23 cellular contexts compared by ENCODE assay signal in the genomic region with DNA sequence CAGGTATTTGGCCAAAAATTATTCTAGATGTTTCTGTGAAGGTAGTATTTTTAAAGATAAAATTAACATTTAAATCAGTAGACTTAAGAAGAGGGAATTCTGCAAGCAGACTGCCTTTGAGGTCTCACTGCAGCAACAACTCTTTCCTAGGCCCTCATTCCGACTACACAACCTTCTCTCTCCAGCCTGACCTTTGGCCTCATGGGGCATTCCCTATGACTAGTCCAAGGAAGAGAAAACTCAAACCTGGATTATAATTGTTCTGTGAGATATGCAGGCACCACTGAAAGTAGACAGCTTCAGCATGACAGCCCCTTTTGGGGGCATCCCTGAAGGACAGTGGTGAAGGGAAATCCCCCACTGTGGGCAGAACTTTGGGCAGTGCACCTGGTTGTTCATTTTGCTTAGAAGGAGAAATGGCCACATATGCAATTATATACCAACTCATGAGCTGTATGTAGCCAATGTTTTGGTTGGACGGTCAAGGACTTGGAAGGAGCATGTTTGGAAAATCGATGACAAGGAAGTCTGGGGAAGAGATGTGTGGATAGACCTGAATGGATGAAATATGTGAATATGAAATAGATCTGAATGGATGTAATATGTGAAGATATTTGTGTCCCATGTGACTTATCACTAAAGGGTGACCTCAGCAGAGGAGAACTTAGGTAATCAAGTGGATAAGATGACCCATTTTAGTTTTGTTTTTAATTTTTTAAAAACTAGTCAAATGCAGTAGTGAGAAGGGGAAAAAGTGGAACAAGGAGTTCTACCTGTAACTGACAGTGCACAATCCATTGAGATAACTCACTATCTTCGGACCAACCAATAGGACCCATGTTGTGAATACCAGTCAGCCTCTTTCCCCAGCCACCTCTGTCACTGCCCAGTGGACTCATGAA.
DNase-seq lines count a peak whose midpoint lies in the region; ATAC-seq and TF ChIP-seq lines count a peak whose summit lies in the region.
"Had no signal": no experiment of that assay in that cellular context is flagged by ENCODE, and none has a peak within 500 bp of the region (broad histone marks: within the 10 kb centered on the region; RNA-seq: fewer than 3 reads in every experiment).

No MANE protein-coding gene starts in this region.

- H3F3A ChIP-seq in neural progenitor cell (ENCODE audit: low read depth) = no peaks in the 10 kb centered on the region

- no peak overlapping the region for H3K9ac ChIP-seq in neural progenitor cell

- intact Hi-C loops in mucosa of descending colon (cut with DNase I, micrococcal nuclease) = no loop called here

- H3K4me1 Mint-ChIP-seq in activated naive CD8-positive, alpha-beta T cell (ENCODE audit: low read depth) = peaks cover 22% of the 10 kb centered on the region
- H3K4me1 Mint-ChIP-seq in neural progenitor cell = no peaks in the 10 kb centered on the region

- no peaks in the 10 kb centered on the region for H3K36me3 Mint-ChIP-seq in activated naive CD8-positive, alpha-beta T cell
- no peaks in the 10 kb centered on the region for H3K36me3 Mint-ChIP-seq in neural progenitor cell
- H3K36me3 Mint-ChIP-seq: natural killer cell had no signal

- H3K4me2 ChIP-seq in neural progenitor cell = no peak overlapping the region

- no peaks in the 10 kb centered on the region for H3K9me3 ChIP-seq in mucosa of descending colon
- H3K9me3 ChIP-seq in WERI-Rb-1 (ENCODE audit: severe bottlenecking) = no peaks in the 10 kb centered on the region
- H3K9me3 ChIP-seq in neural progenitor cell (ENCODE audit: low read depth) = no peaks in the 10 kb centered on the region
- H3K9me3 ChIP-seq: HAP-1, prostate gland, stomach, vagina had no signal

- H3K9me3 Mint-ChIP-seq in activated naive CD8-positive, alpha-beta T cell (ENCODE audit: low read depth) = no peaks in the 10 kb centered on the region
- no peaks in the 10 kb centered on the region for H3K9me3 Mint-ChIP-seq in neural progenitor cell
- H3K9me3 Mint-ChIP-seq: natural killer cell had no signal

- no peak overlapping the region for H2AFZ ChIP-seq in neural progenitor cell (replicated peaks)

- H3K36me3 ChIP-seq in mucosa of descending colon (ENCODE audit: low read depth) (no peaks in the 10 kb centered on the region), WERI-Rb-1 (no peaks in the 10 kb centered on the region), neural progenitor cell (no peaks in the 10 kb centered on the region)
- H3K36me3 ChIP-seq: HAP-1, prostate gland, stomach, vagina had no signal

- H3K4me1 ChIP-seq in mucosa of descending colon (ENCODE audit: low read depth) (no peaks in the 10 kb centered on the region), neural progenitor cell (no peaks in the 10 kb centered on the region)
- H3K4me1 ChIP-seq: HAP-1, prostate gland, vagina had no signal

- no peaks in the 10 kb centered on the region for H3K79me2 ChIP-seq in neural progenitor cell (ENCODE audit: low read depth)

- H4K20me1 ChIP-seq in neural progenitor cell (ENCODE audit: low read depth) = no peaks in the 10 kb centered on the region

- H3K27ac ChIP-seq in WERI-Rb-1 = no peak overlapping the region; the same call in 1 of the 2 replicates
- H3K27ac ChIP-seq in neural progenitor cell = no peak overlapping the region
- H3K27ac ChIP-seq: epithelial cell of prostate, prostate gland, stomach, vagina had no signal

- peak overlapping the region; percentile 0 for H3K4me3 Mint-ChIP-seq in activated naive CD8-positive, alpha-beta T cell
- H3K4me3 Mint-ChIP-seq in neural progenitor cell = no peak overlapping the region
- H3K4me3 Mint-ChIP-seq: natural killer cell had no signal

- peak; percentile 74 to 77 for ATAC-seq in activated CD4-positive, CD25-positive, alpha-beta regulatory T cell treated with anti-CD3 and anti-CD28 coated beads, Interleukin-2, amount 50 U/mL, for 24 hours
- ATAC-seq in GM19463 (IDR thresholded peaks at IDR 0.05; ENCODE audit: unreplicated experiment) (peak; percentile 40), mucosa of descending colon (peak; percentile 38), HG02623 (IDR thresholded peaks at IDR 0.05; ENCODE audit: unreplicated experiment) (no peak)
- ATAC-seq: natural killer cell had no signal

- peak overlapping the region; percentile 80 for H3K27ac Mint-ChIP-seq in activated naive CD8-positive, alpha-beta T cell
- no peak overlapping the region for H3K27ac Mint-ChIP-seq in neural progenitor cell
- H3K27ac Mint-ChIP-seq: natural killer cell had no signal

- no peak overlapping the region for H3K4me3 ChIP-seq in mucosa of descending colon
- H3K4me3 ChIP-seq in WERI-Rb-1 (ENCODE audit: low read depth, low read length) = no peak overlapping the region
- no peak overlapping the region for H3K4me3 ChIP-seq in neural progenitor cell
- H3K4me3 ChIP-seq: HAP-1, prostate gland, stomach, vagina had no signal

- TF ChIP-seq CTCF in mucosa of descending colon (IDR thresholded peaks at IDR 0.05) = no peak
- no peak for TF ChIP-seq CTCF in WERI-Rb-1 (IDR thresholded peaks at IDR 0.05; ENCODE audit: low read depth, low read length)
- TF ChIP-seq CTCF in neural progenitor cell (IDR thresholded peaks at IDR 0.05) = no peak

- H3K27me3 ChIP-seq in WERI-Rb-1 (ENCODE audit: insufficient read depth, low read depth, severe bottlenecking) (no peaks in the 10 kb centered on the region), neural progenitor cell (no peaks in the 10 kb centered on the region)
- H3K27me3 ChIP-seq: stomach, vagina had no signal

- DNase-seq in activated CD4-positive, CD25-positive, alpha-beta regulatory T cell treated with anti-CD3 and anti-CD28 coated beads, Interleukin-2, amount 50 U/mL, for 72 hours = no peak
- DNase-seq in mucosa of descending colon = no peak
- DNase-seq in WERI-Rb-1 = no peak
- no peak for DNase-seq in neural progenitor cell (ENCODE audit: low spot score)
- DNase-seq: activated CD4-positive, alpha-beta T cell treated with anti-CD3 and anti-CD28 coated beads, Interleukin-2, amount 50 U/mL, for 1 hour; cortex of kidney; DMS79 treated with DMSO at 0.1 percent for 48 hours; glutamatergic neuron; MM.1S; natural killer cell; NCI-H1930; NCI-H446; SHP77 treated with DMSO at 0.1 percent for 48 hours; stomach; T-helper 9 cell had no signal

- H3K27me3 Mint-ChIP-seq in activated naive CD8-positive, alpha-beta T cell = no peaks in the 10 kb centered on the region
- H3K27me3 Mint-ChIP-seq in neural progenitor cell (ENCODE audit: insufficient read depth, low read depth) = peaks cover 2% of the 10 kb centered on the region
